10 cellular contexts compared by ENCODE assay signal in genomic region chr4:108117473-108118182, GRCh38. TPM values are rescaled to one million over a fixed set of nuclear protein-coding genes. Genes with fewer than 3 reads are reported as not detected.
DNase-seq lines count a peak whose midpoint lies in the region; ATAC-seq and TF ChIP-seq lines count a peak whose summit lies in the region.
"Had no signal": no experiment of that assay in that cellular context is flagged by ENCODE, and none has a peak within 500 bp of the region (broad histone marks: within the 10 kb centered on the region; RNA-seq: fewer than 3 reads in every experiment).

No MANE protein-coding gene starts in this region.

- H3K4me1 ChIP-seq in cardiac muscle cell (ENCODE audit: low read depth) (peaks cover 60% of the 10 kb centered on the region), endodermal cell (ENCODE audit: control insufficient read depth, insufficient read depth, low read length) (peaks cover 26% of the 10 kb centered on the region), thymus (ENCODE audit: control insufficient read depth, insufficient read depth, low read length) (peaks cover 47% of the 10 kb centered on the region)
- H3K4me1 ChIP-seq: testis had no signal

- peaks cover 50% of the 10 kb centered on the region for H3K4me1 Mint-ChIP-seq in endodermal cell

- H3K4me3 ChIP-seq in cardiac muscle cell: no peak overlapping the region
- peak overlapping the region; percentile 42 for H3K4me3 ChIP-seq in endodermal cell (ENCODE audit: low read length)
- H3K4me3 ChIP-seq in thymus (ENCODE audit: low read length): no peak overlapping the region
- H3K4me3 ChIP-seq: testis had no signal

- H3K9ac ChIP-seq in endodermal cell (ENCODE audit: extremely low read depth, low read length, poor library complexity, severe bottlenecking): no peak overlapping the region

- TF ChIP-seq CTCF in cardiac muscle cell (IDR thresholded peaks at IDR 0.05; ENCODE audit: low read depth, low read length): no peak
- TF ChIP-seq CTCF in endodermal cell (conservative IDR thresholded peaks at IDR 0.05): no peak

- H3K27ac ChIP-seq in cardiac muscle cell (peak overlapping the region; percentile 95), endodermal cell (ENCODE audit: low read depth, low read length) (no peak overlapping the region), thymus (ENCODE audit: low read depth) (peak overlapping the region; percentile 59)
- H3K27ac ChIP-seq: testis had no signal

- H3K27me3 ChIP-seq in cardiac muscle cell: no peaks in the 10 kb centered on the region
- no peaks in the 10 kb centered on the region for H3K27me3 ChIP-seq in endodermal cell (ENCODE audit: control insufficient read depth, insufficient read depth, low read length, poor library complexity, severe bottlenecking)
- no peaks in the 10 kb centered on the region for H3K27me3 ChIP-seq in thymus (ENCODE audit: control insufficient read depth, insufficient read depth)
- H3K27me3 ChIP-seq: testis had no signal

- no peak for ATAC-seq in Right ventricle myocardium inferior
- ATAC-seq: left lobe of liver had no signal

- no peaks in the 10 kb centered on the region for H3K27me3 Mint-ChIP-seq in endodermal cell (ENCODE audit: insufficient read depth)

- no peaks in the 10 kb centered on the region for H3K9me3 ChIP-seq in cardiac muscle cell (ENCODE audit: low read depth)
- no peaks in the 10 kb centered on the region for H3K9me3 ChIP-seq in endodermal cell (ENCODE audit: control insufficient read depth, low read length)
- H3K9me3 ChIP-seq in thymus (ENCODE audit: control insufficient read depth): no peaks in the 10 kb centered on the region
- H3K9me3 ChIP-seq: testis had no signal

- H3K9me3 Mint-ChIP-seq in endodermal cell: no peaks in the 10 kb centered on the region

- peak overlapping the region; percentile 16 for H3K27ac Mint-ChIP-seq in endodermal cell

- intact Hi-C loops in Right ventricle myocardium inferior (cut with DNase I): no loop called here

- H3K36me3 ChIP-seq in cardiac muscle cell: no peaks in the 10 kb centered on the region
- no peaks in the 10 kb centered on the region for H3K36me3 ChIP-seq in endodermal cell (ENCODE audit: control insufficient read depth, insufficient read depth, low read length)
- peaks cover 23% of the 10 kb centered on the region for H3K36me3 ChIP-seq in thymus (ENCODE audit: control insufficient read depth, insufficient read depth)

- peak overlapping the region; percentile 22 for H3K4me3 Mint-ChIP-seq in endodermal cell

- no peaks in the 10 kb centered on the region for H3K36me3 Mint-ChIP-seq in endodermal cell (ENCODE audit: low read depth)

- 39 to 62% methylated on average over 2 to 7 of the region's 7 CpGs for WGBS in endodermal cell (ENCODE audit: insufficient coverage in 1 of 2, insufficient read length in 1 of 2), 2 experiments
- 62% methylated on average over 7 of the region's 7 CpGs for WGBS in thymus

- peak; percentile 5 to 79 for DNase-seq in cardiac muscle cell (ENCODE audit: low read depth in 1 of 2, low spot score in 1 of 2)
- no peak for DNase-seq in Right ventricle myocardium inferior (ENCODE audit: missing footprints)
- peak; percentile 2 for DNase-seq in SW480 (ENCODE audit: low spot score)
- DNase-seq in endodermal cell: peak; percentile 93
- DNase-seq in NCI-H1092 (lab: John Stamatoyannopoulos, UW): no peak
- DNase-seq in GOT3 (lab: John Stamatoyannopoulos, UW): no peak
- DNase-seq in DMS153 (lab: John Stamatoyannopoulos, UW): no peak
- DNase-seq: testis had no signal

RNA-seq across cellular contexts. Expression of gene LEF1, which starts 51.1 kb away (rescaled TPM):
- 67.2 and 70.3 TPM in 2 replicates for total RNA-seq in cardiac muscle cell
- polyA plus RNA-seq in cardiac muscle cell: 45.8 and 69.1 TPM in 2 replicates
- 0.32 TPM for total RNA-seq in Right ventricle myocardium inferior
- total RNA-seq in endodermal cell: 1 to 10 TPM in 1 of 2 donors, under 1 TPM in 1; 0.95 to 1.6 TPM
- polyA plus RNA-seq in endodermal cell (2013, experiment 1 of 2): 64.3 TPM
- 58.7 TPM for polyA plus RNA-seq in endodermal cell (2013, experiment 2 of 2)
- 536 TPM for polyA plus RNA-seq in thymus

Comparison
In these comparisons a context has a peak if more than half of its experiments do, and no peak if none do; other contexts are left out.
1. DNase-seq: peak in cardiac muscle cell (2 of 2), SW480 (single experiment) and endodermal cell (single experiment); none in Right ventricle myocardium inferior (single experiment), NCI-H1092 (single experiment), GOT3 (single experiment) and DMS153 (single experiment).
2. RNA of gene LEF1, which starts 51.1 kb away (total RNA-seq): 67.2 to 70.3 TPM in cardiac muscle cell; 0.95 to 1.6 TPM in endodermal cell and 0.32 TPM in Right ventricle myocardium inferior (single experiment); every median in the first group is over 10 times any median in the second.